In the genomic region with DNA sequence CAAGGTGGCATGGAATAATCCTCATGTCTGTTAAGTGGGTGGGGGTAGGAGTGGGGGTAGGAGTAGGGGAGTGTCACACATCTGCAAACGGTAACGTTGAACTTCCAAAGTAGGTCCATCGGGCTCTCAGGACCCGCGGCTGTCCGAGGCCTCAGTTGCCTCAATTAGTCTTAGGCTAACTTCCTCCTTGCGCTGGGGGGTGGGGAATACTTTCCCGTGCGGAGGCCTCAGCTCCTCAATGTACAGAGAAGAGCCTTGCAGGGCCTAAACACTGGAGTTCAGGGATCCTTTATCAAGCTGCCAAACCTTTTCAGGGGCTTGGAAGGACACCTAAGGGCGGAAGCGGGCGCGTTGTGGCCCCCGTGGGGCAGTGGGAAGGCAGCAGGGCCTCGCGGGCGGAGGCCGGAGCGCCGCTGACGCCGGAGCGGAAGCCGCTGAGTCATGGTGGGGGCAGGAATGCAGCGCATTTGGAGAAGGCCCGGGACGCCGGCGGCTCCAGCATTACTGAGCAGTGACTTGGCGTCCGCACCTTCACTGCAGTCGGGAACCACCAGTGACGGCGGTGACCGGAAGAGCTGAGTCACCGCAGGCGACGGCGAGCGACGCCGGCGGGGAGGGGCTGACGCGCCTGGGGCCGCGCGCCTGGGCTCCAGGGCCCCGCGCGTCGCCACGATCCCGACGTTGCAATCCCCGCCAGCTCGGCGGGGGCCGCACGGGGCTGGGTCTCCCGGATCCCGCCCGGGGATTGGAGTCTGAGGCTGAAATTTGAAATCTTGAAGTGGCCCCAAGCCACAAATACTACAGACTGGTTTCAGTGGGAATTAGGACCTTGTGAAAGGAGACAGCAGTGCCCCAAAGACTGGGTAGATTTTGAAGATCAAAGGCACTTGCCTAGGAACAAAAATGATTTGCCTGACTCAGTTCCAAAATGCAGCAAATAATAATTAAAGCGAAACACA, we compare ENCODE assay signal across 1 cellular context.
A peak's percentile ranks its signal among the peaks of the same experiment; 100 is the strongest.
TF ChIP-seq lines count a peak whose summit lies in the region.

No MANE protein-coding gene starts in this region.

TF ChIP-seq in HepG2, 621 proteins besides CTCF, POLR2A, EP300 and RAD21 (continued from another document and continues in another):
- TF ChIP-seq KLF9 (CRISPR knock-in tag; IDR thresholded peaks at IDR 0.05; ENCODE audit: low read depth) = no peak
- no peak for TF ChIP-seq NFIC (IDR thresholded peaks at IDR 0.05; ENCODE audit: low read length)
- TF ChIP-seq ZNF747 (CRISPR knock-in tag; IDR thresholded peaks at IDR 0.05; ENCODE audit: borderline replicate concordance) = peak; percentile 84; the same call in 1 of the 2 replicates
- no peak for TF ChIP-seq EHMT2 (IDR thresholded peaks at IDR 0.05; ENCODE audit: borderline replicate concordance, low read depth, low read length)
- TF ChIP-seq ZKSCAN8 (CRISPR knock-in tag; IDR thresholded peaks at IDR 0.05; ENCODE audit: borderline replicate concordance) = peak; percentile 81; the same call in 1 of the 2 replicates
- no peak; the same call in 1 of the 2 replicates for TF ChIP-seq CREBL2 (CRISPR knock-in tag; IDR thresholded peaks at IDR 0.05; ENCODE audit: borderline replicate concordance)
- no peak for TF ChIP-seq SOX13 (IDR thresholded peaks at IDR 0.05)
- TF ChIP-seq SOX13 (CRISPR knock-in tag; conservative IDR thresholded peaks at IDR 0.05 in 1 of 2, IDR thresholded peaks at IDR 0.05 in 1 of 2) = peak in 1 of 2 experiments; percentile 74; a peak in 2 of 4 replicates
- peak; percentile 52; the same call in 1 of the 2 replicates for TF ChIP-seq ZNF512B (CRISPR knock-in tag; IDR thresholded peaks at IDR 0.05; ENCODE audit: borderline replicate concordance)
- peak; percentile 96 for TF ChIP-seq ZNF770 (CRISPR knock-in tag; IDR thresholded peaks at IDR 0.05)
- no peak for TF ChIP-seq ZNF484 (CRISPR knock-in tag; IDR thresholded peaks at IDR 0.05; ENCODE audit: borderline replicate concordance, low read depth)
- TF ChIP-seq, protein P1, sequence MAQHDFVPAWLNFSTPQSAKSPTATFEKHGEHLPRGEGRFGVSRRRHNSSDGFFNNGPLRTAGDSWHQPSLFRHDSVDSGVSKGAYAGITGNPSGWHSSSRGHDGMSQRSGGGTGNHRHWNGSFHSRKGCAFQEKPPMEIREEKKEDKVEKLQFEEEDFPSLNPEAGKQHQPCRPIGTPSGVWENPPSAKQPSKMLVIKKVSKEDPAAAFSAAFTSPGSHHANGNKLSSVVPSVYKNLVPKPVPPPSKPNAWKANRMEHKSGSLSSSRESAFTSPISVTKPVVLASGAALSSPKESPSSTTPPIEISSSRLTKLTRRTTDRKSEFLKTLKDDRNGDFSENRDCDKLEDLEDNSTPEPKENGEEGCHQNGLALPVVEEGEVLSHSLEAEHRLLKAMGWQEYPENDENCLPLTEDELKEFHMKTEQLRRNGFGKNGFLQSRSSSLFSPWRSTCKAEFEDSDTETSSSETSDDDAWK (CRISPR knock-in tag; IDR thresholded peaks at IDR 0.05) = no peak
- TF ChIP-seq ZNF224 (CRISPR knock-in tag; IDR thresholded peaks at IDR 0.05) = no peak
- TF ChIP-seq FLYWCH1 (CRISPR knock-in tag; IDR thresholded peaks at IDR 0.05) = peak; percentile 59; the same call in 1 of the 2 replicates
- peak; percentile 39; the same call in 1 of the 2 replicates for TF ChIP-seq SP5 (CRISPR knock-in tag; IDR thresholded peaks at IDR 0.05; ENCODE audit: borderline replicate concordance, low read depth)
- TF ChIP-seq MEF2D (CRISPR knock-in tag; IDR thresholded peaks at IDR 0.05) = peak; percentile 75
- TF ChIP-seq ZMYM4 (CRISPR knock-in tag; IDR thresholded peaks at IDR 0.05) = peak; percentile 93
- TF ChIP-seq, protein P2, sequence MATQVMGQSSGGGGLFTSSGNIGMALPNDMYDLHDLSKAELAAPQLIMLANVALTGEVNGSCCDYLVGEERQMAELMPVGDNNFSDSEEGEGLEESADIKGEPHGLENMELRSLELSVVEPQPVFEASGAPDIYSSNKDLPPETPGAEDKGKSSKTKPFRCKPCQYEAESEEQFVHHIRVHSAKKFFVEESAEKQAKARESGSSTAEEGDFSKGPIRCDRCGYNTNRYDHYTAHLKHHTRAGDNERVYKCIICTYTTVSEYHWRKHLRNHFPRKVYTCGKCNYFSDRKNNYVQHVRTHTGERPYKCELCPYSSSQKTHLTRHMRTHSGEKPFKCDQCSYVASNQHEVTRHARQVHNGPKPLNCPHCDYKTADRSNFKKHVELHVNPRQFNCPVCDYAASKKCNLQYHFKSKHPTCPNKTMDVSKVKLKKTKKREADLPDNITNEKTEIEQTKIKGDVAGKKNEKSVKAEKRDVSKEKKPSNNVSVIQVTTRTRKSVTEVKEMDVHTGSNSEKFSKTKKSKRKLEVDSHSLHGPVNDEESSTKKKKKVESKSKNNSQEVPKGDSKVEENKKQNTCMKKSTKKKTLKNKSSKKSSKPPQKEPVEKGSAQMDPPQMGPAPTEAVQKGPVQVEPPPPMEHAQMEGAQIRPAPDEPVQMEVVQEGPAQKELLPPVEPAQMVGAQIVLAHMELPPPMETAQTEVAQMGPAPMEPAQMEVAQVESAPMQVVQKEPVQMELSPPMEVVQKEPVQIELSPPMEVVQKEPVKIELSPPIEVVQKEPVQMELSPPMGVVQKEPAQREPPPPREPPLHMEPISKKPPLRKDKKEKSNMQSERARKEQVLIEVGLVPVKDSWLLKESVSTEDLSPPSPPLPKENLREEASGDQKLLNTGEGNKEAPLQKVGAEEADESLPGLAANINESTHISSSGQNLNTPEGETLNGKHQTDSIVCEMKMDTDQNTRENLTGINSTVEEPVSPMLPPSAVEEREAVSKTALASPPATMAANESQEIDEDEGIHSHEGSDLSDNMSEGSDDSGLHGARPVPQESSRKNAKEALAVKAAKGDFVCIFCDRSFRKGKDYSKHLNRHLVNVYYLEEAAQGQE (IDR thresholded peaks at IDR 0.05; ENCODE audit: borderline replicate concordance in 1 of 2, low read depth in 1 of 2, low read length in 2 of 2) = 0 out of 4 replicates have a peak, but pooled peaks of 1 of the 2 experiments have one; percentile 42
- TF ChIP-seq DRAP1 (CRISPR knock-in tag; IDR thresholded peaks at IDR 0.05) = peak; percentile 64; the same call in 1 of the 2 replicates
- TF ChIP-seq ARNT2 (CRISPR knock-in tag; IDR thresholded peaks at IDR 0.05; ENCODE audit: low read depth) = peak; percentile 94
- TF ChIP-seq ZNF614 (CRISPR knock-in tag; IDR thresholded peaks at IDR 0.05; ENCODE audit: borderline replicate concordance) = peak; percentile 91
- TF ChIP-seq ZNF260 (CRISPR knock-in tag; IDR thresholded peaks at IDR 0.05; ENCODE audit: borderline replicate concordance, low read depth) = no peak
- no peak for TF ChIP-seq TSC22D2 (CRISPR knock-in tag; IDR thresholded peaks at IDR 0.05; ENCODE audit: borderline replicate concordance)
- TF ChIP-seq MED8 (CRISPR knock-in tag; IDR thresholded peaks at IDR 0.05; ENCODE audit: insufficient replicate concordance) = peak; percentile 73
- peak; percentile 37; the same call in 1 of the 2 replicates for TF ChIP-seq HCFC1 (IDR thresholded peaks at IDR 0.05; ENCODE audit: low read depth, low read length)
- no peak for TF ChIP-seq ZNF660 (CRISPR knock-in tag; IDR thresholded peaks at IDR 0.05; ENCODE audit: borderline replicate concordance, low read depth)
- 0 out of 2 replicates have a peak, but pooled peaks have one; percentile 48 for TF ChIP-seq KIAA2018 (CRISPR knock-in tag; IDR thresholded peaks at IDR 0.05; ENCODE audit: borderline replicate concordance)
- peak; percentile 74 for TF ChIP-seq ZNF777 (CRISPR knock-in tag; IDR thresholded peaks at IDR 0.05)
- TF ChIP-seq ZNF263 (CRISPR knock-in tag; IDR thresholded peaks at IDR 0.05) = no peak
- TF ChIP-seq ZNF598 (CRISPR knock-in tag; IDR thresholded peaks at IDR 0.05; ENCODE audit: borderline replicate concordance) = peak; percentile 77
- TF ChIP-seq ZBTB42 (CRISPR knock-in tag; IDR thresholded peaks at IDR 0.05) = 0 out of 2 replicates have a peak, but pooled peaks have one; percentile 41
- TF ChIP-seq ZSCAN31 (CRISPR knock-in tag; IDR thresholded peaks at IDR 0.05; ENCODE audit: low read depth) = peak; percentile 87; the same call in 1 of the 2 replicates
- no peak for TF ChIP-seq FOXM1 (CRISPR knock-in tag; IDR thresholded peaks at IDR 0.05)
- TF ChIP-seq FOXJ3 (CRISPR knock-in tag; IDR thresholded peaks at IDR 0.05; ENCODE audit: borderline replicate concordance) = 0 out of 2 replicates have a peak, but pooled peaks have one; percentile 40
